Comparison of ENCODE assay signal across 9 cellular contexts in genomic region chr2:74740395-74741075, GRCh38.
DNase-seq lines count a peak whose midpoint lies in the region; ATAC-seq and TF ChIP-seq lines count a peak whose summit lies in the region.
"Had no signal": no experiment of that assay in that cellular context is flagged by ENCODE, and none has a peak within 500 bp of the region (broad histone marks: within the 10 kb centered on the region; RNA-seq: fewer than 3 reads in every experiment).

No MANE protein-coding gene starts in this region.

- H4K20me1 ChIP-seq in GM23338 (replicated peaks; ENCODE audit: insufficient read depth): no peaks in the 10 kb centered on the region

- H3K36me3 ChIP-seq in GM23338 (ENCODE audit: insufficient read depth): no peaks in the 10 kb centered on the region

- H3K36me3 Mint-ChIP-seq in GM23338 (ENCODE audit: low read depth): peaks cover 13% of the 10 kb centered on the region

- no peaks in the 10 kb centered on the region for H3F3A ChIP-seq in GM23338 (replicated peaks; ENCODE audit: low read depth)

- peaks cover 12% of the 10 kb centered on the region; the same call in 2 of the 3 replicates for H3K9me3 Mint-ChIP-seq in GM23338

- H3K27me3 Mint-ChIP-seq in GM23338 (ENCODE audit: insufficient read depth, low read depth, poor library complexity): no peaks in the 10 kb centered on the region

- H3K27me3 ChIP-seq in GM23338 (ENCODE audit: insufficient read depth): no peaks in the 10 kb centered on the region

- peak; percentile 73 for ATAC-seq in GM23338
- no peak for ATAC-seq in HG02588 (IDR thresholded peaks at IDR 0.05; ENCODE audit: unreplicated experiment)

- H3K79me2 ChIP-seq in GM23338 (replicated peaks; ENCODE audit: insufficient read depth): no peaks in the 10 kb centered on the region

- H3K4me1 ChIP-seq in GM23338 (ENCODE audit: insufficient read depth): peaks cover 11% of the 10 kb centered on the region; the same call in 1 of the 2 replicates

- H3K9me2 ChIP-seq in GM23338 (ENCODE audit: insufficient read depth): no peaks in the 10 kb centered on the region; the same call in 1 of the 2 replicates

- DNase-seq in GM23338 (ENCODE audit: low spot score) (no peak), RPMI7951 (ENCODE audit: low read depth) (peak; percentile 95), fibroblast of the aortic adventitia (ENCODE audit: low read depth) (peak; percentile 96), putamen (ENCODE audit: low spot score) (peak; percentile 20), NAMALWA (ENCODE audit: low spot score) (no peak), COLO668 (lab: John Stamatoyannopoulos, UW; ENCODE audit: unreplicated experiment) (no peak)
- DNase-seq in effector CD4-positive, alpha-beta T cell: no peak

- H2AFZ ChIP-seq in GM23338: peak overlapping the region; percentile 74; the same call in 1 of the 2 replicates

- no peak overlapping the region for H3K4me3 Mint-ChIP-seq in GM23338

- TF ChIP-seq CTCF in GM23338 (conservative IDR thresholded peaks at IDR 0.05; ENCODE audit: low read depth in 2 of 2) (no peak), fibroblast of the aortic adventitia (IDR thresholded peaks at IDR 0.05; ENCODE audit: insufficient read depth, low read length) (no peak)

- no peak overlapping the region for H3K27ac ChIP-seq in GM23338 (ENCODE audit: low read depth)
- H3K27ac ChIP-seq: KMS-11 had no signal

- peaks cover 28% of the 10 kb centered on the region for H3K4me1 Mint-ChIP-seq in GM23338

- H3K4me2 ChIP-seq in GM23338: no peak overlapping the region
- H3K4me2 ChIP-seq: KMS-11 had no signal

- H3K4me3 ChIP-seq in GM23338 (no peak overlapping the region), fibroblast of the aortic adventitia (ENCODE audit: low read depth, low read length) (no peak overlapping the region)

- H3K27ac Mint-ChIP-seq in GM23338: no peak overlapping the region

TF ChIP-seq in GM23338, 12 proteins besides CTCF, POLR2A, EP300 and RAD21:
- no peak for TF ChIP-seq EZH2 (IDR thresholded peaks at IDR 0.05; ENCODE audit: low read depth, unreplicated experiment)
- TF ChIP-seq, protein P1, sequence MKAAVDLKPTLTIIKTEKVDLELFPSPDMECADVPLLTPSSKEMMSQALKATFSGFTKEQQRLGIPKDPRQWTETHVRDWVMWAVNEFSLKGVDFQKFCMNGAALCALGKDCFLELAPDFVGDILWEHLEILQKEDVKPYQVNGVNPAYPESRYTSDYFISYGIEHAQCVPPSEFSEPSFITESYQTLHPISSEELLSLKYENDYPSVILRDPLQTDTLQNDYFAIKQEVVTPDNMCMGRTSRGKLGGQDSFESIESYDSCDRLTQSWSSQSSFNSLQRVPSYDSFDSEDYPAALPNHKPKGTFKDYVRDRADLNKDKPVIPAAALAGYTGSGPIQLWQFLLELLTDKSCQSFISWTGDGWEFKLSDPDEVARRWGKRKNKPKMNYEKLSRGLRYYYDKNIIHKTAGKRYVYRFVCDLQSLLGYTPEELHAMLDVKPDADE (IDR thresholded peaks at IDR 0.05): no peak
- TF ChIP-seq, protein P2, sequence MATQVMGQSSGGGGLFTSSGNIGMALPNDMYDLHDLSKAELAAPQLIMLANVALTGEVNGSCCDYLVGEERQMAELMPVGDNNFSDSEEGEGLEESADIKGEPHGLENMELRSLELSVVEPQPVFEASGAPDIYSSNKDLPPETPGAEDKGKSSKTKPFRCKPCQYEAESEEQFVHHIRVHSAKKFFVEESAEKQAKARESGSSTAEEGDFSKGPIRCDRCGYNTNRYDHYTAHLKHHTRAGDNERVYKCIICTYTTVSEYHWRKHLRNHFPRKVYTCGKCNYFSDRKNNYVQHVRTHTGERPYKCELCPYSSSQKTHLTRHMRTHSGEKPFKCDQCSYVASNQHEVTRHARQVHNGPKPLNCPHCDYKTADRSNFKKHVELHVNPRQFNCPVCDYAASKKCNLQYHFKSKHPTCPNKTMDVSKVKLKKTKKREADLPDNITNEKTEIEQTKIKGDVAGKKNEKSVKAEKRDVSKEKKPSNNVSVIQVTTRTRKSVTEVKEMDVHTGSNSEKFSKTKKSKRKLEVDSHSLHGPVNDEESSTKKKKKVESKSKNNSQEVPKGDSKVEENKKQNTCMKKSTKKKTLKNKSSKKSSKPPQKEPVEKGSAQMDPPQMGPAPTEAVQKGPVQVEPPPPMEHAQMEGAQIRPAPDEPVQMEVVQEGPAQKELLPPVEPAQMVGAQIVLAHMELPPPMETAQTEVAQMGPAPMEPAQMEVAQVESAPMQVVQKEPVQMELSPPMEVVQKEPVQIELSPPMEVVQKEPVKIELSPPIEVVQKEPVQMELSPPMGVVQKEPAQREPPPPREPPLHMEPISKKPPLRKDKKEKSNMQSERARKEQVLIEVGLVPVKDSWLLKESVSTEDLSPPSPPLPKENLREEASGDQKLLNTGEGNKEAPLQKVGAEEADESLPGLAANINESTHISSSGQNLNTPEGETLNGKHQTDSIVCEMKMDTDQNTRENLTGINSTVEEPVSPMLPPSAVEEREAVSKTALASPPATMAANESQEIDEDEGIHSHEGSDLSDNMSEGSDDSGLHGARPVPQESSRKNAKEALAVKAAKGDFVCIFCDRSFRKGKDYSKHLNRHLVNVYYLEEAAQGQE (IDR thresholded peaks at IDR 0.05; ENCODE audit: unreplicated experiment): no peak
- TF ChIP-seq ZNF114 (CRISPR knock-in tag; IDR thresholded peaks at IDR 0.05): no peak
- TF ChIP-seq POLR2AphosphoS5 (IDR thresholded peaks at IDR 0.05; ENCODE audit: low read depth): no peak
- no peak for TF ChIP-seq EZH2phosphoT487 (IDR thresholded peaks at IDR 0.05; ENCODE audit: unreplicated experiment)
- no peak for TF ChIP-seq STAT1 (IDR thresholded peaks at IDR 0.05; ENCODE audit: unreplicated experiment)
- TF ChIP-seq ZNF331 (CRISPR knock-in tag; IDR thresholded peaks at IDR 0.05; ENCODE audit: low read depth): no peak
- no peak for TF ChIP-seq CREB1 (CRISPR knock-in tag; IDR thresholded peaks at IDR 0.05; ENCODE audit: low read depth)
TF ChIP-seq in GM23338: peak in this region for 0.

Comparison
In these comparisons a context has a peak if more than half of its experiments do, and no peak if none do; other contexts are left out.
1. DNase-seq: peak in RPMI7951 (single experiment), fibroblast of the aortic adventitia (single experiment) and putamen (single experiment); none in GM23338 (single experiment), NAMALWA (single experiment), effector CD4-positive, alpha-beta T cell (single experiment) and COLO668 (single experiment).